ENCODE assay signal across 10 cellular contexts in genomic region chr1:202162049-202162417, GRCh38. TPM values are rescaled to one million over a fixed set of nuclear protein-coding genes. Genes with fewer than 3 reads are reported as not detected.
DNase-seq lines count a peak whose midpoint lies in the region; ATAC-seq and TF ChIP-seq lines count a peak whose summit lies in the region.
"Had no signal": no experiment of that assay in that cellular context is flagged by ENCODE, and none has a peak within 500 bp of the region (broad histone marks: within the 10 kb centered on the region; RNA-seq: fewer than 3 reads in every experiment).

No MANE protein-coding gene starts in this region.

- H3K27me3 ChIP-seq in DND-41 (ENCODE audit: insufficient read depth, low read length, poor library complexity): no peaks in the 10 kb centered on the region
- no peaks in the 10 kb centered on the region for H3K27me3 ChIP-seq in naive thymus-derived CD4-positive, alpha-beta T cell (ENCODE audit: control insufficient read depth in 2 of 2, insufficient read depth in 2 of 2, low read length in 2 of 2)
- H3K27me3 ChIP-seq: SJSA1 had no signal

- H3K27ac Mint-ChIP-seq in activated CD8-positive, alpha-beta memory T cell treated with anti-CD3 and anti-CD28 coated beads, Interleukin-2, amount 10 ng/mL, durations not matched to agents 7 days and 5 days: peak overlapping the region; percentile 99
- peak overlapping the region in 6 of 9 donors; percentile 17 to 98 (median 98) for H3K27ac Mint-ChIP-seq in naive thymus-derived CD4-positive, alpha-beta T cell

- H3K79me2 ChIP-seq in DND-41 (ENCODE audit: insufficient read depth, low read length): peaks cover 28% of the 10 kb centered on the region

- no peak for TF ChIP-seq CTCF in DND-41 (IDR thresholded peaks at IDR 0.05; ENCODE audit: borderline replicate concordance, extremely low read depth, low read length, poor library complexity, severe bottlenecking)

- peaks cover 94% of the 10 kb centered on the region for H3K4me1 ChIP-seq in DND-41 (ENCODE audit: insufficient read depth, low read length)
- H3K4me1 ChIP-seq in naive thymus-derived CD4-positive, alpha-beta T cell (ENCODE audit: control insufficient read depth in 2 of 2, insufficient read depth in 2 of 2, low read length in 2 of 2): peaks cover 76 to 82% of the 10 kb centered on the region in 2 donors

- peaks cover 13% of the 10 kb centered on the region for H3K36me3 ChIP-seq in DND-41 (ENCODE audit: insufficient read depth, low read length)
- H3K36me3 ChIP-seq in naive thymus-derived CD4-positive, alpha-beta T cell (ENCODE audit: control insufficient read depth in 2 of 3, insufficient read depth in 3 of 3, low read length in 3 of 3): peaks cover 0 to 13% (median 0%) of the 10 kb centered on the region in 3 experiments
- H3K36me3 ChIP-seq: SJSA1 had no signal

- DNase-seq in DND-41 (peak; percentile 85), Kasumi-1 (lab: John Stamatoyannopoulos, UW) (peak; percentile 91), islet precursor cell (no peak), NCI-H510A (lab: John Stamatoyannopoulos, UW) (no peak), DMS114 treated with DMSO at 0.1 percent for 48 hours (lab: John Stamatoyannopoulos, UW; ENCODE audit: unreplicated experiment) (no peak)
- DNase-seq in activated CD8-positive, alpha-beta memory T cell treated with anti-CD3 and anti-CD28 coated beads, Interleukin-2, amount 10 ng/mL, durations not matched to agents 7 days and 5 days: peak; percentile 86
- DNase-seq in naive thymus-derived CD4-positive, alpha-beta T cell: peak in 4 of 9 donors; percentile 19 to 71 (median 41)
- DNase-seq: Calu3 had no signal

- no peaks in the 10 kb centered on the region for H3K27me3 Mint-ChIP-seq in activated CD8-positive, alpha-beta memory T cell treated with anti-CD3 and anti-CD28 coated beads, Interleukin-2, amount 10 ng/mL, durations not matched to agents 7 days and 5 days
- no peaks in the 10 kb centered on the region for H3K27me3 Mint-ChIP-seq in naive thymus-derived CD4-positive, alpha-beta T cell

- peak overlapping the region; percentile 98 for H3K27ac ChIP-seq in DND-41 (ENCODE audit: low read length)
- H3K27ac ChIP-seq in naive thymus-derived CD4-positive, alpha-beta T cell (ENCODE audit: low read depth, low read length): peak overlapping the region; percentile 90
- H3K27ac ChIP-seq: SJSA1 had no signal

- intact Hi-C loops in naive thymus-derived CD4-positive, alpha-beta T cell (cut with micrococcal nuclease): loop anchor here (5.0 to 10.0 kb wide), 4 partner anchors 650 to 1163 kb away; partner anchors contain the start of genes CYB5R1 (in 1 of the 2), PCAT6 (in 1 of the 2) and TMEM183A (in 1 of the 2)

- H3K36me3 Mint-ChIP-seq in activated CD8-positive, alpha-beta memory T cell treated with anti-CD3 and anti-CD28 coated beads, Interleukin-2, amount 10 ng/mL, durations not matched to agents 7 days and 5 days: peaks cover 23% of the 10 kb centered on the region
- peaks cover 0 to 22% (median 0%) of the 10 kb centered on the region in 5 donors for H3K36me3 Mint-ChIP-seq in naive thymus-derived CD4-positive, alpha-beta T cell

- peak overlapping the region; percentile 98 for H3K4me3 Mint-ChIP-seq in activated CD8-positive, alpha-beta memory T cell treated with anti-CD3 and anti-CD28 coated beads, Interleukin-2, amount 10 ng/mL, durations not matched to agents 7 days and 5 days
- peak overlapping the region; percentile 54 to 99 (median 98) for H3K4me3 Mint-ChIP-seq in naive thymus-derived CD4-positive, alpha-beta T cell

- peak overlapping the region; percentile 75 for H3K9ac ChIP-seq in DND-41 (ENCODE audit: low read depth, low read length)

- H3K4me2 ChIP-seq in DND-41 (ENCODE audit: insufficient read depth, low read length): peak overlapping the region; percentile 68

- H3K9me3 Mint-ChIP-seq in activated CD8-positive, alpha-beta memory T cell treated with anti-CD3 and anti-CD28 coated beads, Interleukin-2, amount 10 ng/mL, durations not matched to agents 7 days and 5 days (ENCODE audit: low read depth): no peaks in the 10 kb centered on the region
- H3K9me3 Mint-ChIP-seq in naive thymus-derived CD4-positive, alpha-beta T cell: no peaks in the 10 kb centered on the region

- ATAC-seq in DND-41 (ENCODE audit: insufficient read depth, low read depth) (peak; percentile 39), GM19035 (IDR thresholded peaks at IDR 0.05; ENCODE audit: unreplicated experiment) (no peak)
- peak; percentile 43 for ATAC-seq in activated CD8-positive, alpha-beta memory T cell treated with anti-CD3 and anti-CD28 coated beads, Interleukin-2, amount 10 ng/mL, durations not matched to agents 7 days and 5 days
- no peak for ATAC-seq in naive thymus-derived CD4-positive, alpha-beta T cell

- no peak overlapping the region for H3K4me3 ChIP-seq in DND-41 (ENCODE audit: low read depth in 1 of 2, low read length in 2 of 2)
- H3K4me3 ChIP-seq in naive thymus-derived CD4-positive, alpha-beta T cell (ENCODE audit: low read length): peak overlapping the region; percentile 98
- H3K4me3 ChIP-seq: SJSA1 had no signal

- no peaks in the 10 kb centered on the region for H3K9me3 ChIP-seq in DND-41 (ENCODE audit: insufficient read depth, low read length, severe bottlenecking)
- no peaks in the 10 kb centered on the region for H3K9me3 ChIP-seq in naive thymus-derived CD4-positive, alpha-beta T cell (ENCODE audit: control insufficient read depth in 2 of 3, low read length in 3 of 3)
- H3K9me3 ChIP-seq: SJSA1 had no signal

- POLR2A ChIA-PET in naive thymus-derived CD4-positive, alpha-beta T cell (lab: Charles Lee): interaction anchor here (0.6 to 4.3 kb wide), 4 partner anchors 9 to 239 kb away, joined by 3 to 54 read pairs (median 8); partner anchors contain the start of gene ARL8A

- H2AFZ ChIP-seq in DND-41 (ENCODE audit: low read depth, low read length): no peak overlapping the region

- peaks cover 75% of the 10 kb centered on the region for H3K4me1 Mint-ChIP-seq in activated CD8-positive, alpha-beta memory T cell treated with anti-CD3 and anti-CD28 coated beads, Interleukin-2, amount 10 ng/mL, durations not matched to agents 7 days and 5 days
- H3K4me1 Mint-ChIP-seq in naive thymus-derived CD4-positive, alpha-beta T cell: peaks cover 47 to 97% (median 89%) of the 10 kb centered on the region in 7 donors

- H4K20me1 ChIP-seq in DND-41 (ENCODE audit: insufficient read depth, low read length): no peaks in the 10 kb centered on the region

- CTCF ChIA-PET in activated CD8-positive, alpha-beta memory T cell treated with anti-CD3 and anti-CD28 coated beads, Interleukin-2, amount 10 ng/mL, durations not matched to agents 7 days and 5 days (lab: Charles Lee): interaction anchor here (0.6 to 6.2 kb wide), 11 partner anchors 9 to 181 kb away, joined by 3 to 32 read pairs (median 4); partner anchors contain the start of gene LGR6
- CTCF ChIA-PET in naive thymus-derived CD4-positive, alpha-beta T cell (lab: Charles Lee): interaction anchor here (1.8 kb wide), 1 partner anchor 25 kb away, joined by 5 read pairs; no protein-coding TSS in a partner anchor

RNA-seq across cellular contexts. Expression of gene PTPN7, which starts 1.6 kb away (rescaled TPM):
- total RNA-seq in activated CD8-positive, alpha-beta memory T cell treated with anti-CD3 and anti-CD28 coated beads, Interleukin-2, amount 10 ng/mL, durations not matched to agents 7 days and 5 days: 100 to 1,000 TPM; 228 to 410 TPM
- 100 to 1,000 TPM in 2 of 5 experiments, 10 to 100 TPM in 3; 43.2 to 258 (median 97.0) TPM for total RNA-seq in naive thymus-derived CD4-positive, alpha-beta T cell
- polyA plus RNA-seq in naive thymus-derived CD4-positive, alpha-beta T cell: 10 to 100 TPM; 40.4 to 78.6 TPM
- total RNA-seq: Calu3, SJSA1 had no signal

RNA-seq across cellular contexts. Expression of gene ARL8A, which starts 17.5 kb away (rescaled TPM):
- total RNA-seq in activated CD8-positive, alpha-beta memory T cell treated with anti-CD3 and anti-CD28 coated beads, Interleukin-2, amount 10 ng/mL, durations not matched to agents 7 days and 5 days: 10 to 100 TPM; 50.0 to 68.9 TPM
- total RNA-seq in naive thymus-derived CD4-positive, alpha-beta T cell: 10 to 100 TPM; 38.2 to 99.4 (median 54.3) TPM
- 1 to 10 TPM; 5.5 to 6.3 TPM for polyA plus RNA-seq in naive thymus-derived CD4-positive, alpha-beta T cell

RNA-seq across cellular contexts. Expression of gene LGR6, which starts 31.6 kb away (rescaled TPM):
- under 1 TPM in 1 of 2 experiments, not detected in 1; 0.26 TPM for total RNA-seq in activated CD8-positive, alpha-beta memory T cell treated with anti-CD3 and anti-CD28 coated beads, Interleukin-2, amount 10 ng/mL, durations not matched to agents 7 days and 5 days
- total RNA-seq in naive thymus-derived CD4-positive, alpha-beta T cell: 1 to 10 TPM in 1 of 5 experiments, under 1 TPM in 3, not detected in 1; 0.16 to 5.8 (median 0.67) TPM
- polyA plus RNA-seq in naive thymus-derived CD4-positive, alpha-beta T cell: under 1 TPM; 0.22 to 0.29 TPM
- total RNA-seq: Calu3, SJSA1 had no signal

RNA-seq across cellular contexts. Expression of gene GPR37L1, which starts 39.3 kb away (rescaled TPM):
- not detected for total RNA-seq in activated CD8-positive, alpha-beta memory T cell treated with anti-CD3 and anti-CD28 coated beads, Interleukin-2, amount 10 ng/mL, durations not matched to agents 7 days and 5 days
- not detected for total RNA-seq in naive thymus-derived CD4-positive, alpha-beta T cell
- under 1 TPM; 0.02 to 0.09 TPM for polyA plus RNA-seq in naive thymus-derived CD4-positive, alpha-beta T cell

Comparison
In these comparisons a context has a peak if more than half of its experiments do, and no peak if none do; other contexts are left out.
1. ATAC-seq: peak in DND-41 (single experiment) and activated CD8-positive, alpha-beta memory T cell treated with anti-CD3 and anti-CD28 coated beads, Interleukin-2, amount 10 ng/mL, durations not matched to agents 7 days and 5 days (single experiment); none in naive thymus-derived CD4-positive, alpha-beta T cell (single experiment) and GM19035 (single experiment).
2. DNase-seq: peak in DND-41 (single experiment), Kasumi-1 (2 of 2) and activated CD8-positive, alpha-beta memory T cell treated with anti-CD3 and anti-CD28 coated beads, Interleukin-2, amount 10 ng/mL, durations not matched to agents 7 days and 5 days (single experiment); none in islet precursor cell (single experiment), NCI-H510A (single experiment) and DMS114 treated with DMSO at 0.1 percent for 48 hours (single experiment).